ENCODE assay signal across 24 cellular contexts in the genomic region with DNA sequence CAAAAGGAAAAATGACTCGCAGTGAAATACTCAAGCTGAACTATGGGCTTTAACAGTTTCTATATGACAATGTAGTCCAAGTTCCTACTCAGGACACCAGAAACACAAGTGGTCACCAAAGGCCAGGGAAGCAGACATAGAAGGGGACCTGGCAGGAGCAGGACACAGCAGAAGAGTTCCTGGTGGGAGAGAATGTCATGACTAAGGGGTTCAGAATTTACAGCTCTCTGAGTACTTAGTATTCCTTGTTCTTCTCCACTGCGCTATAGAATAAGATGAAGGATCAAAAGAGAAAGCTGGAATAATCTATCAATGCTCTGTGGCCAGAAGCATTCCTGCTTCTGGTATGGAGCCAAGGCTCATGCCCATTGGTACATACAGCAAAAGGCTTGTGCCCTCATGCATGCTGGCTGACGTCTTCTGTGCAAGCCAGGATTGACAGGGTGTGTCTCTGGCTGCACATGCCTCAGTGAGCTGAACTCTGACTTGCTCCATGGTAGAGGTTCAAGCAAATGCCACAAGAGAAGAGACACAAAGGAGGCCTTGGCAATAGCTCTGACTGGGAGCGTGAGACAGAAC.
DNase-seq lines count a peak whose midpoint lies in the region; ATAC-seq, FAIRE-seq and TF ChIP-seq lines count a peak whose summit lies in the region.
"Had no signal": no experiment of that assay in that cellular context is flagged by ENCODE, and none has a peak within 500 bp of the region (broad histone marks: within the 10 kb centered on the region; RNA-seq: fewer than 3 reads in every experiment).

No MANE protein-coding gene starts in this region.

- no peak for TF ChIP-seq CTCF in HFFc6 (IDR thresholded peaks at IDR 0.05)
- TF ChIP-seq CTCF in keratinocyte (optimal IDR thresholded peaks at IDR 0.05 in 1 of 3, IDR thresholded peaks at IDR 0.05 in 1 of 3, conservative IDR thresholded peaks at IDR 0.05 in 1 of 3; ENCODE audit: extremely low read depth in 1 of 3, insufficient read depth in 2 of 3, low read length in 3 of 3), result no peak

- no peaks in the 10 kb centered on the region for H3K9me3 Mint-ChIP-seq in HFFc6
- H3K9me3 Mint-ChIP-seq in activated T-helper 17 cell treated with anti-CD3 and anti-CD28 coated beads, Interleukin-2, amount 50 U/mL, for 72 hours, result no peaks in the 10 kb centered on the region
- H3K9me3 Mint-ChIP-seq in activated CD4-positive, alpha-beta memory T cell treated with anti-CD3 and anti-CD28 coated beads, Interleukin-2, amount 10 ng/mL, durations not matched to agents 7 days and 5 days, result no peaks in the 10 kb centered on the region
- H3K9me3 Mint-ChIP-seq: activated CD4-positive, alpha-beta T cell treated with anti-CD3 and anti-CD28 coated beads, Interleukin-2, amount 10 ng/mL, durations not matched to agents 24 days and 14 days; activated naive CD4-positive, alpha-beta T cell treated with anti-CD3 and anti-CD28 coated beads, Interleukin-2, amount 50 U/mL, for 24 hours; CD4-positive, alpha-beta memory T cell; natural killer cell treated with Interleukin-12 subunit alpha and Interleukin-12 subunit beta and Interleukin-15 and Interleukin-18, amount 100 ng/mL, for 72 hours had no signal

- H3K36me3 ChIP-seq in keratinocyte (ENCODE audit: control insufficient read depth in 2 of 2, extremely low read depth in 1 of 2, insufficient read depth in 2 of 2, low read length in 2 of 2), result no peaks in the 10 kb centered on the region
- H3K36me3 ChIP-seq in small intestine (ENCODE audit: control insufficient read depth in 2 of 2, insufficient read depth in 2 of 2, low read length in 2 of 2), result peaks cover 8 to 11% of the 10 kb centered on the region in 2 donors
- H3K36me3 ChIP-seq: pancreas, right lobe of liver, vagina had no signal

- H2AFZ ChIP-seq in keratinocyte (ENCODE audit: control insufficient read depth, low read length), result peak overlapping the region; percentile 17

- DNase-seq in HFFc6 (no peak), keratinocyte (ENCODE audit: low read depth, low spot score) (peak; percentile 58), small intestine (peak; percentile 77), COLO668 (lab: John Stamatoyannopoulos, UW; ENCODE audit: unreplicated experiment) (no peak), NCI-H1092 treated with DMSO at 0.1 percent for 48 hours (lab: John Stamatoyannopoulos, UW) (no peak)
- DNase-seq in activated CD4-positive, alpha-beta memory T cell treated with anti-CD3 and anti-CD28 coated beads, Interleukin-2, amount 10 ng/mL, durations not matched to agents 7 days and 5 days, result no peak
- DNase-seq: activated CD4-positive, alpha-beta T cell treated with anti-CD3 and anti-CD28 coated beads, Interleukin-2, amount 10 ng/mL, durations not matched to agents 24 days and 14 days; activated CD8-positive, alpha-beta memory T cell treated with anti-CD3 and anti-CD28 coated beads, Interleukin-2, amount 10 ng/mL, durations not matched to agents 7 days and 5 days; CD4-positive, alpha-beta memory T cell; erythroblast; foreskin melanocyte; NCI-H187 treated with DMSO at 0.1 percent for 48 hours; NCI-H2227 treated with DMSO at 0.1 percent for 48 hours; NCI-H748 treated with DMSO at 0.1 percent for 48 hours; pancreas; right lobe of liver; SHP77 had no signal

- H3K4me2 ChIP-seq in keratinocyte (ENCODE audit: control insufficient read depth, extremely low read depth, insufficient read depth, low read depth, low read length), result peak overlapping the region; percentile 23
- H3K4me2 ChIP-seq: KMS-11 had no signal

- no peak for ATAC-seq in activated T-helper 17 cell treated with anti-CD3 and anti-CD28 coated beads, Interleukin-2, amount 50 U/mL, for 72 hours (replicated peaks)
- ATAC-seq: activated CD8-positive, alpha-beta memory T cell treated with anti-CD3 and anti-CD28 coated beads, Interleukin-2, amount 10 ng/mL, durations not matched to agents 7 days and 5 days; GM12878; natural killer cell treated with Interleukin-12 subunit alpha and Interleukin-12 subunit beta and Interleukin-15 and Interleukin-18, amount 100 ng/mL, for 72 hours; pancreas; right lobe of liver had no signal

- no peak overlapping the region for H3K4me3 Mint-ChIP-seq in HFFc6
- H3K4me3 Mint-ChIP-seq in activated T-helper 17 cell treated with anti-CD3 and anti-CD28 coated beads, Interleukin-2, amount 50 U/mL, for 72 hours, result no peak overlapping the region
- H3K4me3 Mint-ChIP-seq in activated CD4-positive, alpha-beta memory T cell treated with anti-CD3 and anti-CD28 coated beads, Interleukin-2, amount 10 ng/mL, durations not matched to agents 7 days and 5 days, result no peak overlapping the region
- H3K4me3 Mint-ChIP-seq: activated CD4-positive, alpha-beta T cell treated with anti-CD3 and anti-CD28 coated beads, Interleukin-2, amount 10 ng/mL, durations not matched to agents 24 days and 14 days; activated CD8-positive, alpha-beta memory T cell treated with anti-CD3 and anti-CD28 coated beads, Interleukin-2, amount 10 ng/mL, durations not matched to agents 7 days and 5 days; activated naive CD4-positive, alpha-beta T cell treated with anti-CD3 and anti-CD28 coated beads, Interleukin-2, amount 50 U/mL, for 24 hours; CD4-positive, alpha-beta memory T cell; natural killer cell treated with Interleukin-12 subunit alpha and Interleukin-12 subunit beta and Interleukin-15 and Interleukin-18, amount 100 ng/mL, for 72 hours had no signal

- FAIRE-seq in keratinocyte (lab: Jason Lieb, UNC) (peak; percentile 55), small intestine (lab: Jason Lieb, UNC) (no peak)
- FAIRE-seq: GM12878, pancreas had no signal

- H3K9me1 ChIP-seq in keratinocyte (ENCODE audit: control insufficient read depth, extremely low read depth, insufficient read depth, low read length), result no peaks in the 10 kb centered on the region

- H3K27me3 ChIP-seq in keratinocyte (ENCODE audit: control insufficient read depth, extremely low read depth, insufficient read depth, low read length) (no peaks in the 10 kb centered on the region), small intestine (ENCODE audit: control insufficient read depth in 2 of 2, insufficient read depth in 2 of 2, low read length in 2 of 2) (no peaks in the 10 kb centered on the region)
- H3K27me3 ChIP-seq: ascending aorta, pancreas, right lobe of liver, vagina had no signal

- peaks cover 4% of the 10 kb centered on the region; the same call in 1 of the 2 replicates for H3K27me3 Mint-ChIP-seq in HFFc6 (ENCODE audit: insufficient read depth)
- H3K27me3 Mint-ChIP-seq in activated T-helper 17 cell treated with anti-CD3 and anti-CD28 coated beads, Interleukin-2, amount 50 U/mL, for 72 hours, result no peaks in the 10 kb centered on the region
- H3K27me3 Mint-ChIP-seq in activated CD4-positive, alpha-beta memory T cell treated with anti-CD3 and anti-CD28 coated beads, Interleukin-2, amount 10 ng/mL, durations not matched to agents 7 days and 5 days, result no peaks in the 10 kb centered on the region
- H3K27me3 Mint-ChIP-seq: activated CD4-positive, alpha-beta T cell treated with anti-CD3 and anti-CD28 coated beads, Interleukin-2, amount 10 ng/mL, durations not matched to agents 24 days and 14 days; activated CD8-positive, alpha-beta memory T cell treated with anti-CD3 and anti-CD28 coated beads, Interleukin-2, amount 10 ng/mL, durations not matched to agents 7 days and 5 days; activated naive CD4-positive, alpha-beta T cell treated with anti-CD3 and anti-CD28 coated beads, Interleukin-2, amount 50 U/mL, for 24 hours; CD4-positive, alpha-beta memory T cell; natural killer cell treated with Interleukin-12 subunit alpha and Interleukin-12 subunit beta and Interleukin-15 and Interleukin-18, amount 100 ng/mL, for 72 hours had no signal

- CTCF ChIA-PET in activated CD4-positive, alpha-beta memory T cell treated with anti-CD3 and anti-CD28 coated beads, Interleukin-2, amount 10 ng/mL, durations not matched to agents 7 days and 5 days (lab: Charles Lee), result interaction anchor here (1.0 kb wide), 1 partner anchor 411 kb away, joined by 3 read pairs; no protein-coding TSS in a partner anchor

- POLR2A ChIA-PET in activated CD4-positive, alpha-beta memory T cell treated with anti-CD3 and anti-CD28 coated beads, Interleukin-2, amount 10 ng/mL, durations not matched to agents 7 days and 5 days (lab: Charles Lee), result no interaction called here

- no peaks in the 10 kb centered on the region for H3K9me3 ChIP-seq in keratinocyte (ENCODE audit: control insufficient read depth, low read depth, low read length)
- H3K9me3 ChIP-seq in small intestine (ENCODE audit: control insufficient read depth, low read depth), result no peaks in the 10 kb centered on the region
- H3K9me3 ChIP-seq: ascending aorta, pancreas, right lobe of liver, vagina had no signal

- 36 to 80% (median 60%) methylated on average over 4 of the region's 4 CpGs for WGBS in small intestine, 3 donors

- H3K4me3 ChIP-seq in keratinocyte (ENCODE audit: control insufficient read depth in 2 of 3, extremely low read depth in 1 of 3, insufficient read depth in 2 of 3, low read depth in 1 of 3, low read length in 3 of 3), result peak overlapping the region in 1 of 3 experiments; percentile 23
- no peak overlapping the region for H3K4me3 ChIP-seq in small intestine (ENCODE audit: low read depth in 1 of 2, low read length in 2 of 2)
- H3K4me3 ChIP-seq: ascending aorta, GM12878, pancreas, right lobe of liver, vagina had no signal

- peaks cover 35% of the 10 kb centered on the region for H3K36me3 Mint-ChIP-seq in HFFc6 (ENCODE audit: low read depth)
- H3K36me3 Mint-ChIP-seq in activated T-helper 17 cell treated with anti-CD3 and anti-CD28 coated beads, Interleukin-2, amount 50 U/mL, for 72 hours (ENCODE audit: low read depth), result peaks cover 96% of the 10 kb centered on the region
- peaks cover 50% of the 10 kb centered on the region for H3K36me3 Mint-ChIP-seq in activated CD4-positive, alpha-beta memory T cell treated with anti-CD3 and anti-CD28 coated beads, Interleukin-2, amount 10 ng/mL, durations not matched to agents 7 days and 5 days (ENCODE audit: low read depth)

- H3K27ac Mint-ChIP-seq in HFFc6, result 0 out of 2 replicates have a peak overlapping the region, but pooled peaks have one; percentile 7
- H3K27ac Mint-ChIP-seq in activated T-helper 17 cell treated with anti-CD3 and anti-CD28 coated beads, Interleukin-2, amount 50 U/mL, for 72 hours, result peak overlapping the region; percentile 27
- H3K27ac Mint-ChIP-seq in activated CD4-positive, alpha-beta memory T cell treated with anti-CD3 and anti-CD28 coated beads, Interleukin-2, amount 10 ng/mL, durations not matched to agents 7 days and 5 days, result no peak overlapping the region
- H3K27ac Mint-ChIP-seq: activated CD4-positive, alpha-beta T cell treated with anti-CD3 and anti-CD28 coated beads, Interleukin-2, amount 10 ng/mL, durations not matched to agents 24 days and 14 days; activated CD8-positive, alpha-beta memory T cell treated with anti-CD3 and anti-CD28 coated beads, Interleukin-2, amount 10 ng/mL, durations not matched to agents 7 days and 5 days; activated naive CD4-positive, alpha-beta T cell treated with anti-CD3 and anti-CD28 coated beads, Interleukin-2, amount 50 U/mL, for 24 hours; natural killer cell treated with Interleukin-12 subunit alpha and Interleukin-12 subunit beta and Interleukin-15 and Interleukin-18, amount 100 ng/mL, for 72 hours had no signal

- no peaks in the 10 kb centered on the region for H4K20me1 ChIP-seq in keratinocyte (ENCODE audit: control insufficient read depth, extremely low read depth, insufficient read depth, low read length)

- peaks cover 28% of the 10 kb centered on the region for H3K4me1 Mint-ChIP-seq in HFFc6 (ENCODE audit: low read depth)
- peaks cover 3% of the 10 kb centered on the region for H3K4me1 Mint-ChIP-seq in activated T-helper 17 cell treated with anti-CD3 and anti-CD28 coated beads, Interleukin-2, amount 50 U/mL, for 72 hours
- no peaks in the 10 kb centered on the region for H3K4me1 Mint-ChIP-seq in activated CD4-positive, alpha-beta memory T cell treated with anti-CD3 and anti-CD28 coated beads, Interleukin-2, amount 10 ng/mL, durations not matched to agents 7 days and 5 days
- H3K4me1 Mint-ChIP-seq: activated CD4-positive, alpha-beta T cell treated with anti-CD3 and anti-CD28 coated beads, Interleukin-2, amount 10 ng/mL, durations not matched to agents 24 days and 14 days; activated CD8-positive, alpha-beta memory T cell treated with anti-CD3 and anti-CD28 coated beads, Interleukin-2, amount 10 ng/mL, durations not matched to agents 7 days and 5 days; activated naive CD4-positive, alpha-beta T cell treated with anti-CD3 and anti-CD28 coated beads, Interleukin-2, amount 50 U/mL, for 24 hours had no signal

- no peaks in the 10 kb centered on the region for H3K79me2 ChIP-seq in keratinocyte (ENCODE audit: control insufficient read depth, insufficient read depth, low read length)

- dilution Hi-C loops in keratinocyte (cut with MboI; ENCODE audit: extremely low pct_ligation_motif_present, low sequenced_read_pairs), result no loop called here

- H3K9ac ChIP-seq in keratinocyte (ENCODE audit: control insufficient read depth, extremely low read depth, insufficient read depth, low read length), result no peak overlapping the region
- H3K9ac ChIP-seq: KMS-11 had no signal

- H3K4me1 ChIP-seq in keratinocyte (ENCODE audit: control insufficient read depth, extremely low read depth, insufficient read depth, low read length) (peaks cover 22% of the 10 kb centered on the region), small intestine (ENCODE audit: control insufficient read depth in 2 of 2, insufficient read depth in 1 of 2, low read depth in 1 of 2, low read length in 1 of 2) (peaks cover 0 to 4% of the 10 kb centered on the region in 2 donors)
- H3K4me1 ChIP-seq: ascending aorta, pancreas, right lobe of liver, vagina had no signal

- no peak overlapping the region for H3K27ac ChIP-seq in keratinocyte (ENCODE audit: control insufficient read depth, insufficient read depth, low read length)
- H3K27ac ChIP-seq in small intestine (ENCODE audit: low read depth in 1 of 2, low read length in 1 of 2), result peak overlapping the region in 1 of 2 donors; percentile 18
- H3K27ac ChIP-seq: ascending aorta, KMS-11, pancreas, right lobe of liver, vagina had no signal

Comparison
In these comparisons a context has a peak if more than half of its experiments do, and no peak if none do; other contexts are left out.
1. DNase-seq: peak in keratinocyte (single experiment) and small intestine (single experiment); none in HFFc6 (single experiment), activated CD4-positive, alpha-beta memory T cell treated with anti-CD3 and anti-CD28 coated beads, Interleukin-2, amount 10 ng/mL, durations not matched to agents 7 days and 5 days (single experiment), COLO668 (single experiment) and NCI-H1092 treated with DMSO at 0.1 percent for 48 hours (single experiment).